In genomic region chr2:73289304-73289703, GRCh38 we compare ENCODE assay signal across 18 cellular contexts. TPM values are rescaled to one million over a fixed set of nuclear protein-coding genes. Genes with fewer than 3 reads are reported as not detected.
"Had no signal": no experiment of that assay in that cellular context is flagged by ENCODE, and none has a peak within 500 bp of the region (broad histone marks: within the 10 kb centered on the region; RNA-seq: fewer than 3 reads in every experiment).

No MANE protein-coding gene starts in this region.

- H3K4me3 ChIP-seq: coronary artery, gastrocnemius medialis, sigmoid colon, suprapubic skin had no signal

- H3K36me3 ChIP-seq: gastrocnemius medialis, sigmoid colon, suprapubic skin had no signal

- H3K27ac ChIP-seq: coronary artery, gastrocnemius medialis, sigmoid colon, suprapubic skin had no signal

- ATAC-seq: gastrocnemius medialis, left lobe of liver, natural killer cell had no signal

- H3K9me3 ChIP-seq: gastrocnemius medialis, sigmoid colon, suprapubic skin had no signal

- FAIRE-seq: TTC549 had no signal

- DNase-seq: activated CD4-positive, alpha-beta T cell treated with anti-CD3 and anti-CD28 coated beads, Interleukin-2, amount 50 U/mL, for 4 hours; activated CD4-positive, CD25-positive, alpha-beta regulatory T cell treated with anti-CD3 and anti-CD28 coated beads, Interleukin-2, amount 50 U/mL, for 72 hours; activated T-cell treated with anti-CD3 and anti-CD28 coated beads, Interleukin-2, amount 50 U/mL, for 1 hour; effector CD4-positive, alpha-beta T cell; gastrocnemius medialis; natural killer cell; sigmoid colon; stimulated activated CD4-positive, alpha-beta T cell treated with anti-CD3 and anti-CD28 coated beads, Interleukin-12 subunit alpha, Interleukin-12 subunit beta, amount 100 ng/mL, for 4 hours; stimulated activated naive CD4-positive, alpha-beta T cell had no signal

RNA-seq across cellular contexts. Expression of gene EGR4, which starts 4.0 kb away (rescaled TPM):
- total RNA-seq: fibroblast of lung, gastrocnemius medialis, left lobe of liver, mucosa of gallbladder, omental fat pad, pulmonary artery endothelial cell, suprapubic skin, ureter had no signal
- polyA plus RNA-seq: fibroblast of lung had no signal
